Comparison of ENCODE assay signal across 39 cellular contexts in genomic region chr4:95764961-95765360, GRCh38.
"Had no signal": no experiment of that assay in that cellular context is flagged by ENCODE, and none has a peak within 500 bp of the region (broad histone marks: within the 10 kb centered on the region; RNA-seq: fewer than 3 reads in every experiment).

No MANE protein-coding gene starts in this region.

- FAIRE-seq: astrocyte had no signal

- H3K27ac Mint-ChIP-seq: activated naive CD4-positive, alpha-beta T cell treated with anti-CD3 and anti-CD28 coated beads for 36 hours; activated naive CD4-positive, alpha-beta T cell treated with anti-CD3 and anti-CD28 coated beads, Interleukin-2, amount 10 ng/mL, durations not matched to agents 7 days and 5 days; activated naive CD4-positive, alpha-beta T cell treated with anti-CD3 and anti-CD28 coated beads, Interleukin-2, amount 50 U/mL, for 24 hours; activated naive CD4-positive, alpha-beta T cell treated with anti-CD3 and anti-CD28 coated beads, Interleukin-2, amount 50 U/mL, for 72 hours; activated naive CD8-positive, alpha-beta T cell; activated naive CD8-positive, alpha-beta T cell treated with anti-CD3 and anti-CD28 coated beads for 36 hours; activated naive CD8-positive, alpha-beta T cell treated with anti-CD3 and anti-CD28 coated beads, Interleukin-2, amount 10 ng/mL, durations not matched to agents 7 days and 5 days; activated naive CD8-positive, alpha-beta T cell treated with anti-CD3 and anti-CD28 coated beads, Interleukin-2, amount 50 U/mL, for 24 hours; activated T-cell treated with anti-CD3 and anti-CD28 coated beads, Interleukin-2, amount 50 U/mL, for 24 hours; activated T-cell treated with anti-CD3 and anti-CD28 coated beads, Interleukin-2, amount 50 U/mL, for 72 hours; activated T-helper 1 cell treated with anti-CD3 and anti-CD28 coated beads, Interleukin-12 subunit alpha, Interleukin-12 subunit beta, Interleukin-2, Interleukin-4 antibody, amounts not matched to agents 30 ng/mL and 10 ng/mL and 1 ng/mL, durations not matched to agents 14 hours and 24 hours and 36 hours; activated T-helper 17 cell treated with anti-CD3 and anti-CD28 coated beads, Interleukin-2, amount 50 U/mL, for 72 hours; activated T-helper 2 cell treated with anti-CD3 and anti-CD28 coated beads, Interferon-gamma antibody, Interleukin-2, Interleukin-4, amounts not matched to agents 10 μg/mL and 5 μg/mL and 100 μg/mL, durations not matched to agents 14 hours and 24 hours and 36 hours; brain had no signal

- DNase-seq: activated effector memory CD4-positive, alpha-beta T cell treated with anti-CD3 and anti-CD28 coated beads, Interleukin-2, amount 50 U/mL, for 16 hours; activated effector memory CD4-positive, alpha-beta T cell treated with Interleukin-2 at 50 U/mL for 16 hours; activated gamma-delta T cell; activated gamma-delta T cell treated with Interleukin-2 at 50 U/mL for 16 hours; activated naive CD4-positive, alpha-beta T cell; activated naive CD4-positive, alpha-beta T cell treated with anti-CD3 and anti-CD28 coated beads for 36 hours; activated naive CD4-positive, alpha-beta T cell treated with anti-CD3 and anti-CD28 coated beads, Interleukin-2, amount 10 ng/mL, durations not matched to agents 7 days and 5 days; activated naive CD4-positive, alpha-beta T cell treated with anti-CD3 and anti-CD28 coated beads, Interleukin-2, amount 50 U/mL, for 16 hours; activated naive CD4-positive, alpha-beta T cell treated with Interleukin-2 at 50 U/mL for 16 hours; activated naive CD8-positive, alpha-beta T cell treated with anti-CD3 and anti-CD28 coated beads for 36 hours; activated naive CD8-positive, alpha-beta T cell treated with anti-CD3 and anti-CD28 coated beads, Interleukin-2, amount 10 ng/mL, durations not matched to agents 7 days and 5 days; activated naive CD8-positive, alpha-beta T cell treated with anti-CD3 and anti-CD28 coated beads, Interleukin-2, amount 50 U/mL, for 24 hours; activated T-cell treated with anti-CD3 and anti-CD28 coated beads for 4 hours; activated T-cell treated with anti-CD3 and anti-CD28 coated beads, Interleukin-2, amount 50 U/mL, for 1 hour; activated T-cell treated with anti-CD3 and anti-CD28 coated beads, Interleukin-2, amount 50 U/mL, for 24 hours; activated T-cell treated with anti-CD3 and anti-CD28 coated beads, Interleukin-2, amount 50 U/mL, for 4 hours; activated T-cell treated with anti-CD3 and anti-CD28 coated beads, Interleukin-2, amount 50 U/mL, for 48 hours; activated T-cell treated with anti-CD3 and anti-CD28 coated beads, Interleukin-2, amount 50 U/mL, for 72 hours; adrenal gland; amniotic stem cell; amygdala; anterior cingulate cortex; body of pancreas; brain microvascular endothelial cell; caudate nucleus; central memory CD4-positive, alpha-beta T cell; cerebellar nuclear complex had no signal

- H3K36me3 ChIP-seq: adrenal gland, ascending aorta, brain microvascular endothelial cell, breast epithelium, cardiac muscle cell had no signal

- H3K9me3 Mint-ChIP-seq: activated naive CD4-positive, alpha-beta T cell treated with anti-CD3 and anti-CD28 coated beads, Interleukin-2, amount 10 ng/mL, durations not matched to agents 7 days and 5 days; activated naive CD8-positive, alpha-beta T cell treated with anti-CD3 and anti-CD28 coated beads, Interleukin-2, amount 50 U/mL, for 24 hours; activated T-helper 1 cell treated with anti-CD3 and anti-CD28 coated beads, Interleukin-12 subunit alpha, Interleukin-12 subunit beta, Interleukin-2, Interleukin-4 antibody, amounts not matched to agents 30 ng/mL and 10 ng/mL and 1 ng/mL, durations not matched to agents 14 hours and 24 hours and 36 hours; activated T-helper 2 cell treated with anti-CD3 and anti-CD28 coated beads, Interferon-gamma antibody, Interleukin-2, Interleukin-4, amounts not matched to agents 10 μg/mL and 5 μg/mL and 100 μg/mL, durations not matched to agents 14 hours and 24 hours and 36 hours had no signal

- H3K27me3 Mint-ChIP-seq: activated naive CD4-positive, alpha-beta T cell treated with anti-CD3 and anti-CD28 coated beads, Interleukin-2, amount 10 ng/mL, durations not matched to agents 7 days and 5 days; activated naive CD8-positive, alpha-beta T cell treated with anti-CD3 and anti-CD28 coated beads for 36 hours; activated naive CD8-positive, alpha-beta T cell treated with anti-CD3 and anti-CD28 coated beads, Interleukin-2, amount 10 ng/mL, durations not matched to agents 7 days and 5 days; activated naive CD8-positive, alpha-beta T cell treated with anti-CD3 and anti-CD28 coated beads, Interleukin-2, amount 50 U/mL, for 24 hours; activated T-cell treated with anti-CD3 and anti-CD28 coated beads, Interleukin-2, amount 50 U/mL, for 24 hours; activated T-helper 17 cell treated with anti-CD3 and anti-CD28 coated beads, Interleukin-2, amount 50 U/mL, for 72 hours; central memory CD8-positive, alpha-beta T cell had no signal

- H3K27ac ChIP-seq: adrenal gland, ascending aorta, body of pancreas, brain microvascular endothelial cell, breast epithelium, cardiac muscle cell had no signal

- H3K36me3 Mint-ChIP-seq: activated naive CD4-positive, alpha-beta T cell treated with anti-CD3 and anti-CD28 coated beads, Interleukin-2, amount 10 ng/mL, durations not matched to agents 7 days and 5 days; activated naive CD4-positive, alpha-beta T cell treated with anti-CD3 and anti-CD28 coated beads, Interleukin-2, amount 50 U/mL, for 24 hours; activated naive CD4-positive, alpha-beta T cell treated with anti-CD3 and anti-CD28 coated beads, Interleukin-2, amount 50 U/mL, for 72 hours; activated naive CD8-positive, alpha-beta T cell; activated naive CD8-positive, alpha-beta T cell treated with anti-CD3 and anti-CD28 coated beads for 36 hours; activated naive CD8-positive, alpha-beta T cell treated with anti-CD3 and anti-CD28 coated beads, Interleukin-2, amount 10 ng/mL, durations not matched to agents 7 days and 5 days; brain had no signal

- H3K4me3 Mint-ChIP-seq: activated naive CD4-positive, alpha-beta T cell treated with anti-CD3 and anti-CD28 coated beads for 36 hours; activated naive CD4-positive, alpha-beta T cell treated with anti-CD3 and anti-CD28 coated beads, Interleukin-2, amount 10 ng/mL, durations not matched to agents 7 days and 5 days; activated naive CD4-positive, alpha-beta T cell treated with anti-CD3 and anti-CD28 coated beads, Interleukin-2, amount 50 U/mL, for 24 hours; activated naive CD8-positive, alpha-beta T cell; activated naive CD8-positive, alpha-beta T cell treated with anti-CD3 and anti-CD28 coated beads for 36 hours; activated naive CD8-positive, alpha-beta T cell treated with anti-CD3 and anti-CD28 coated beads, Interleukin-2, amount 10 ng/mL, durations not matched to agents 7 days and 5 days; activated naive CD8-positive, alpha-beta T cell treated with anti-CD3 and anti-CD28 coated beads, Interleukin-2, amount 50 U/mL, for 24 hours; activated T-cell treated with anti-CD3 and anti-CD28 coated beads, Interleukin-2, amount 50 U/mL, for 24 hours; activated T-cell treated with anti-CD3 and anti-CD28 coated beads, Interleukin-2, amount 50 U/mL, for 4 hours; activated T-cell treated with anti-CD3 and anti-CD28 coated beads, Interleukin-2, amount 50 U/mL, for 72 hours; activated T-helper 1 cell treated with anti-CD3 and anti-CD28 coated beads, Interleukin-12 subunit alpha, Interleukin-12 subunit beta, Interleukin-2, Interleukin-4 antibody, amounts not matched to agents 30 ng/mL and 10 ng/mL and 1 ng/mL, durations not matched to agents 14 hours and 24 hours and 36 hours; activated T-helper 17 cell treated with anti-CD3 and anti-CD28 coated beads, Interleukin-2, amount 50 U/mL, for 72 hours; brain; central memory CD8-positive, alpha-beta T cell had no signal

- H3K4me1 ChIP-seq: adrenal gland, ascending aorta, body of pancreas, breast epithelium had no signal

- H3K4me3 ChIP-seq: adrenal gland, ascending aorta, body of pancreas, breast epithelium, cardiac muscle cell had no signal

- H3K4me1 Mint-ChIP-seq: activated naive CD4-positive, alpha-beta T cell treated with anti-CD3 and anti-CD28 coated beads, Interleukin-2, amount 10 ng/mL, durations not matched to agents 7 days and 5 days; activated naive CD4-positive, alpha-beta T cell treated with anti-CD3 and anti-CD28 coated beads, Interleukin-2, amount 50 U/mL, for 24 hours; activated naive CD8-positive, alpha-beta T cell treated with anti-CD3 and anti-CD28 coated beads for 36 hours; activated naive CD8-positive, alpha-beta T cell treated with anti-CD3 and anti-CD28 coated beads, Interleukin-2, amount 10 ng/mL, durations not matched to agents 7 days and 5 days; activated naive CD8-positive, alpha-beta T cell treated with anti-CD3 and anti-CD28 coated beads, Interleukin-2, amount 50 U/mL, for 24 hours; activated T-helper 17 cell treated with anti-CD3 and anti-CD28 coated beads, Interleukin-2, amount 50 U/mL, for 72 hours; brain; central memory CD8-positive, alpha-beta T cell had no signal

- H3K27me3 ChIP-seq: adrenal gland, ascending aorta, body of pancreas, brain microvascular endothelial cell, breast epithelium, cardiac muscle cell had no signal

- H3K9me3 ChIP-seq: adrenal gland, ascending aorta, body of pancreas had no signal

- ATAC-seq: activated naive CD4-positive, alpha-beta T cell treated with anti-CD3 and anti-CD28 coated beads, Interleukin-2, amount 50 U/mL, for 72 hours; activated naive CD8-positive, alpha-beta T cell treated with anti-CD3 and anti-CD28 coated beads, Interleukin-2, amount 50 U/mL, for 24 hours; activated T-cell treated with anti-CD3 and anti-CD28 coated beads, Interleukin-2, amount 50 U/mL, for 4 hours; activated T-cell treated with anti-CD3 and anti-CD28 coated beads, Interleukin-2, amount 50 U/mL, for 72 hours; activated T-helper 17 cell treated with anti-CD3 and anti-CD28 coated beads, Interleukin-2, amount 50 U/mL, for 72 hours; body of pancreas had no signal
